1 cellular context compared by ENCODE assay signal in genomic region chr2:235570256-235570655, GRCh38.
TF ChIP-seq lines count a peak whose summit lies in the region.

No MANE protein-coding gene starts in this region.

TF ChIP-seq in GM12878, 131 proteins besides CTCF, POLR2A, EP300 and RAD21 (continued from another document):
- TF ChIP-seq ZBTB40 (IDR thresholded peaks at IDR 0.05; ENCODE audit: borderline replicate concordance) (no peak), RFX5 (IDR thresholded peaks at IDR 0.05; ENCODE audit: low read depth, low read length) (no peak), ZNF592 (IDR thresholded peaks at IDR 0.05) (no peak), IKZF2 (IDR thresholded peaks at IDR 0.05) (no peak), ZNF274 (IDR thresholded peaks at IDR 0.05; ENCODE audit: insufficient read depth, insufficient read length) (no peak), SRF (IDR thresholded peaks at IDR 0.05; ENCODE audit: low read depth in 2 of 2, low read length in 2 of 2) (no peak), NFIC (IDR thresholded peaks at IDR 0.05; ENCODE audit: low read depth, low read length) (no peak), HDGF (IDR thresholded peaks at IDR 0.05) (no peak), ATF3 (IDR thresholded peaks at IDR 0.05; ENCODE audit: borderline replicate concordance, extremely low read depth, low read depth, low read length) (no peak), ZBTB4 (CRISPR knock-in tag; IDR thresholded peaks at IDR 0.05) (no peak), FOS (IDR thresholded peaks at IDR 0.05; ENCODE audit: borderline replicate concordance, extremely low read depth, insufficient read length) (no peak), TCF12 (IDR thresholded peaks at IDR 0.05; ENCODE audit: low read depth, low read length) (no peak), WRNIP1 (IDR thresholded peaks at IDR 0.05; ENCODE audit: borderline replicate concordance, low read depth, low read length) (no peak)
- TF ChIP-seq, protein P1, sequence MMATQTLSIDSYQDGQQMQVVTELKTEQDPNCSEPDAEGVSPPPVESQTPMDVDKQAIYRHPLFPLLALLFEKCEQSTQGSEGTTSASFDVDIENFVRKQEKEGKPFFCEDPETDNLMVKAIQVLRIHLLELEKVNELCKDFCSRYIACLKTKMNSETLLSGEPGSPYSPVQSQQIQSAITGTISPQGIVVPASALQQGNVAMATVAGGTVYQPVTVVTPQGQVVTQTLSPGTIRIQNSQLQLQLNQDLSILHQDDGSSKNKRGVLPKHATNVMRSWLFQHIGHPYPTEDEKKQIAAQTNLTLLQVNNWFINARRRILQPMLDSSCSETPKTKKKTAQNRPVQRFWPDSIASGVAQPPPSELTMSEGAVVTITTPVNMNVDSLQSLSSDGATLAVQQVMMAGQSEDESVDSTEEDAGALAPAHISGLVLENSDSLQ (IDR thresholded peaks at IDR 0.05) = no peak
- TF ChIP-seq, protein P2, sequence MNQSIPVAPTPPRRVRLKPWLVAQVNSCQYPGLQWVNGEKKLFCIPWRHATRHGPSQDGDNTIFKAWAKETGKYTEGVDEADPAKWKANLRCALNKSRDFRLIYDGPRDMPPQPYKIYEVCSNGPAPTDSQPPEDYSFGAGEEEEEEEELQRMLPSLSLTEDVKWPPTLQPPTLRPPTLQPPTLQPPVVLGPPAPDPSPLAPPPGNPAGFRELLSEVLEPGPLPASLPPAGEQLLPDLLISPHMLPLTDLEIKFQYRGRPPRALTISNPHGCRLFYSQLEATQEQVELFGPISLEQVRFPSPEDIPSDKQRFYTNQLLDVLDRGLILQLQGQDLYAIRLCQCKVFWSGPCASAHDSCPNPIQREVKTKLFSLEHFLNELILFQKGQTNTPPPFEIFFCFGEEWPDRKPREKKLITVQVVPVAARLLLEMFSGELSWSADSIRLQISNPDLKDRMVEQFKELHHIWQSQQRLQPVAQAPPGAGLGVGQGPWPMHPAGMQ (IDR thresholded peaks at IDR 0.05; ENCODE audit: borderline replicate concordance) = no peak
- TF ChIP-seq, protein P3, sequence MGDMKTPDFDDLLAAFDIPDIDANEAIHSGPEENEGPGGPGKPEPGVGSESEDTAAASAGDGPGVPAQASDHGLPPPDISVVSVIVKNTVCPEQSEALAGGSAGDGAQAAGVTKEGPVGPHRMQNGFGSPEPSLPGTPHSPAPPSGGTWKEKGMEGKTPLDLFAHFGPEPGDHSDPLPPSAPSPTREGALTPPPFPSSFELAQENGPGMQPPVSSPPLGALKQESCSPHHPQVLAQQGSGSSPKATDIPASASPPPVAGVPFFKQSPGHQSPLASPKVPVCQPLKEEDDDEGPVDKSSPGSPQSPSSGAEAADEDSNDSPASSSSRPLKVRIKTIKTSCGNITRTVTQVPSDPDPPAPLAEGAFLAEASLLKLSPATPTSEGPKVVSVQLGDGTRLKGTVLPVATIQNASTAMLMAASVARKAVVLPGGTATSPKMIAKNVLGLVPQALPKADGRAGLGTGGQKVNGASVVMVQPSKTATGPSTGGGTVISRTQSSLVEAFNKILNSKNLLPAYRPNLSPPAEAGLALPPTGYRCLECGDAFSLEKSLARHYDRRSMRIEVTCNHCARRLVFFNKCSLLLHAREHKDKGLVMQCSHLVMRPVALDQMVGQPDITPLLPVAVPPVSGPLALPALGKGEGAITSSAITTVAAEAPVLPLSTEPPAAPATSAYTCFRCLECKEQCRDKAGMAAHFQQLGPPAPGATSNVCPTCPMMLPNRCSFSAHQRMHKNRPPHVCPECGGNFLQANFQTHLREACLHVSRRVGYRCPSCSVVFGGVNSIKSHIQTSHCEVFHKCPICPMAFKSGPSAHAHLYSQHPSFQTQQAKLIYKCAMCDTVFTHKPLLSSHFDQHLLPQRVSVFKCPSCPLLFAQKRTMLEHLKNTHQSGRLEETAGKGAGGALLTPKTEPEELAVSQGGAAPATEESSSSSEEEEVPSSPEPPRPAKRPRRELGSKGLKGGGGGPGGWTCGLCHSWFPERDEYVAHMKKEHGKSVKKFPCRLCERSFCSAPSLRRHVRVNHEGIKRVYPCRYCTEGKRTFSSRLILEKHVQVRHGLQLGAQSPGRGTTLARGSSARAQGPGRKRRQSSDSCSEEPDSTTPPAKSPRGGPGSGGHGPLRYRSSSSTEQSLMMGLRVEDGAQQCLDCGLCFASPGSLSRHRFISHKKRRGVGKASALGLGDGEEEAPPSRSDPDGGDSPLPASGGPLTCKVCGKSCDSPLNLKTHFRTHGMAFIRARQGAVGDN (IDR thresholded peaks at IDR 0.05) = no peak
